27 cellular contexts compared by ENCODE assay signal in genomic region chr7:44764081-44764480, GRCh38.
"Had no signal": no experiment of that assay in that cellular context is flagged by ENCODE, and none has a peak within 500 bp of the region (broad histone marks: within the 10 kb centered on the region; RNA-seq: fewer than 3 reads in every experiment).

No MANE protein-coding gene starts in this region.

- H2AFZ ChIP-seq: parathyroid adenoma had no signal

- H3K4me1 Mint-ChIP-seq: endodermal cell had no signal

- H3K79me2 ChIP-seq: parathyroid adenoma had no signal

- H3K27me3 ChIP-seq: esophagus squamous epithelium, neutrophil, right lobe of liver, stomach, thyroid gland, upper lobe of left lung had no signal

- H3K27ac Mint-ChIP-seq: dendritic cell treated with granulocyte-macrophage colony-stimulating factor and Interleukin-4, amounts not matched to agents 40 ng/mL and 50 ng/mL, for 4 days; endodermal cell; immature natural killer cell; natural killer cell; progenitor cell of endocrine pancreas; stimulated activated effector memory CD8-positive, alpha-beta T cell treated with anti-CD3 and anti-CD28 coated beads, Interleukin-12 subunit alpha, Interleukin-12 subunit beta, amount 100 ng/mL, for 72 hours had no signal

- ATAC-seq: left colon; lower lobe of right lung; natural killer cell; stimulated activated effector memory CD8-positive, alpha-beta T cell treated with anti-CD3 and anti-CD28 coated beads, Interleukin-12 subunit alpha, Interleukin-12 subunit beta, amount 100 ng/mL, for 72 hours had no signal

- H3K4me3 ChIP-seq: esophagus squamous epithelium, left ventricle myocardium inferior, lower lobe of right lung, right lobe of liver, smooth muscle cell, stomach, thyroid gland, upper lobe of left lung had no signal

- H3K9me3 ChIP-seq: esophagus squamous epithelium, left ventricle myocardium inferior, lower lobe of right lung, neutrophil, right lobe of liver, stomach, thyroid gland, upper lobe of left lung had no signal

- H3K36me3 Mint-ChIP-seq: natural killer cell had no signal

- H3K9ac ChIP-seq: parathyroid adenoma had no signal

- DNase-seq: effector CD8-positive, alpha-beta T cell; endodermal cell; erythroblast; esophagus squamous epithelium; foreskin melanocyte; immature natural killer cell; islet precursor cell; kidney glomerular epithelial cell; left colon; left ventricle myocardium inferior; lower lobe of right lung; natural killer cell; stimulated activated CD4-positive, alpha-beta T cell treated with anti-CD3 and anti-CD28 coated beads, Interleukin-12 subunit alpha, Interleukin-12 subunit beta, amount 100 ng/mL, for 4 hours; stimulated activated CD4-positive, alpha-beta T cell treated with anti-CD3 and anti-CD28 coated beads, Interleukin-1b, Interleukin-23, amount 100 ng/mL, for 48 hours; stimulated activated CD4-positive, alpha-beta T cell treated with anti-CD3 and anti-CD28 coated beads, Interleukin-4, amount 100 ng/mL, for 24 hours; stimulated activated naive CD4-positive, alpha-beta T cell treated with Interleukin-2 at 50 U/mL for 16 hours; stomach; thyroid gland; upper lobe of left lung had no signal

- H3K27me3 Mint-ChIP-seq: dendritic cell treated with granulocyte-macrophage colony-stimulating factor and Interleukin-4, amounts not matched to agents 40 ng/mL and 50 ng/mL, for 4 days; progenitor cell of endocrine pancreas had no signal

- H3K27ac ChIP-seq: esophagus squamous epithelium, left ventricle myocardium inferior, lower lobe of right lung, neutrophil, parathyroid adenoma, stomach, thyroid gland, upper lobe of left lung had no signal

- H3K4me2 ChIP-seq: smooth muscle cell had no signal

- H3K9me3 Mint-ChIP-seq: dendritic cell treated with granulocyte-macrophage colony-stimulating factor and Interleukin-4, amounts not matched to agents 40 ng/mL and 50 ng/mL, for 4 days; endodermal cell; immature natural killer cell; natural killer cell; neural crest cell; stimulated activated effector memory CD8-positive, alpha-beta T cell treated with anti-CD3 and anti-CD28 coated beads, Interleukin-12 subunit alpha, Interleukin-12 subunit beta, amount 100 ng/mL, for 72 hours had no signal

- H3K4me3 Mint-ChIP-seq: dendritic cell treated with granulocyte-macrophage colony-stimulating factor and Interleukin-4, amounts not matched to agents 40 ng/mL and 50 ng/mL, for 4 days; endodermal cell; immature natural killer cell; natural killer cell; neural crest cell; stimulated activated effector memory CD8-positive, alpha-beta T cell treated with anti-CD3 and anti-CD28 coated beads, Interleukin-12 subunit alpha, Interleukin-12 subunit beta, amount 100 ng/mL, for 72 hours had no signal
